ENCODE assay signal across 1 cellular context in the genomic region with DNA sequence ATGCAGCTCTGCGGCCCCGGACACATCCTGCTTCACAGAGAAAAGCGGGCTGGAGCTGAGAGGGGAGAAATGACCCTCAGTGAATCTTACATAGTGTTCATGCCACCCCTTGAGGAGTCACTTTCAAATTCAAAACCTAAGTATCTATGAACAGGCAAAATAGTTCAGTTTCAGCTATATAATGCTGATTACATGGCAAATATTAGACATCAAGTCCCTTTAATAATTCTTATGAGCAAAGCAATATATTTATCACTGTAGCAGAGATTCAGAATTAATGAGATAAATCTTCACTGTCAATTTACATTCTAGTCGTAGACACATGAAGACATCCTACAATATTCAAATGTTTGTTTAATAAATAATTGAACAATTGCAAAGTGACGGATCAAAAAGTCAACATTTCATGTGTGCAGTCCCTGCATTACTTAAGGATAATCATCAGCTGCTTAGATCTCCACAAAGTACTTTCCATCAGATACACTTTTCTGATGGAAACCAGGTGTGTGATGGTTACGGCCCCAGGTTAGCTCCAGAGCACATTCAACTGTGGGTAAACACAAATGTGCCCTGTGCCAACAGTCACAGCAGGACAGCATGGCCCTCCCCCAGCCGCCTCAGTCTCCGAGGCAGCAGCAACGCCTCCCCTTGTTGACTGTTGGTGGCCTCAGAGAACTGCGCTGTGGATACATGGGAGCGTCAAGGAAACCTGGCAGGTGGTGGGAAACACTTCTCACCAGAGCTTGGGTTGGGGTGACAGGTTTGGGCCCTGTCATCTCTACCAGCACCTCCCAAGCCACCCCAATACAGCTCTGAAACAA.
TF ChIP-seq lines count a peak whose summit lies in the region.

No MANE protein-coding gene starts in this region.

TF ChIP-seq in K562, 482 proteins besides CTCF, POLR2A, EP300 and RAD21:
- TF ChIP-seq ZC3H8 (IDR thresholded peaks at IDR 0.05) (no peak), HNRNPLL (IDR thresholded peaks at IDR 0.05; ENCODE audit: low read depth, low read length, poor library complexity, severe bottlenecking) (no peak), MGA (IDR thresholded peaks at IDR 0.05) (peak; percentile 35; the same call in 1 of the 2 replicates), ZNF311 (CRISPR knock-in tag; IDR thresholded peaks at IDR 0.05) (no peak), L3MBTL2 (IDR thresholded peaks at IDR 0.05) (peak; percentile 69), RNF219 (CRISPR knock-in tag; IDR thresholded peaks at IDR 0.05) (no peak), MTA2 (IDR thresholded peaks at IDR 0.05; ENCODE audit: low read depth) (no peak), PRDM10 (IDR thresholded peaks at IDR 0.05; ENCODE audit: partially characterized antibody) (no peak)
- TF ChIP-seq, protein P1, sequence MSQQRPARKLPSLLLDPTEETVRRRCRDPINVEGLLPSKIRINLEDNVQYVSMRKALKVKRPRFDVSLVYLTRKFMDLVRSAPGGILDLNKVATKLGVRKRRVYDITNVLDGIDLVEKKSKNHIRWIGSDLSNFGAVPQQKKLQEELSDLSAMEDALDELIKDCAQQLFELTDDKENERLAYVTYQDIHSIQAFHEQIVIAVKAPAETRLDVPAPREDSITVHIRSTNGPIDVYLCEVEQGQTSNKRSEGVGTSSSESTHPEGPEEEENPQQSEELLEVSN (IDR thresholded peaks at IDR 0.05; ENCODE audit: borderline replicate concordance in 1 of 2, extremely low read depth in 1 of 2, insufficient read depth in 1 of 2, insufficient read length in 1 of 2, low read depth in 1 of 2, low read length in 1 of 2, poor library complexity in 1 of 2, severe bottlenecking in 1 of 2): peak in 1 of 2 experiments; percentile 34
